25 cellular contexts compared by ENCODE assay signal in the genomic region with DNA sequence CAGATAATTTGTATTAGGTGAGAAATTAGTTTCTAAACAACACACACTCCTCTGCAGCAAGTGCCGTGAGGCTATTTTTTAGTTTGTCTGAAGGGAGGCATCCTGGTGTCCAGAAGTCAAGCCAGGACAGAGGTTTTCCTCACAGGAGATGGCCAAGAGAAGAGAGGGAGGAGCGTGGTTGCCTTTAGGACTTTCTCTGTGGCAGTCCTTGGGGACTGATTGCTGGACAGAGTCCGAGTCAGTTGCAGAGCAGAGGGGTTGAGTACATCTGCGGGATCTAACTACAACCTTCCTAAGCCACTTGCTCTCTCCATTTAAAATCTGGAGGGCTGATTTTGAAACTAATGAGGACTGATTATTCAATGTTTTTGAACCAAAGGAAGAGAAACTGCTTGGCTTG. TPM values are rescaled to one million over a fixed set of nuclear protein-coding genes. Genes with fewer than 3 reads are reported as not detected.
DNase-seq lines count a peak whose midpoint lies in the region; ATAC-seq and TF ChIP-seq lines count a peak whose summit lies in the region.
"Had no signal": no experiment of that assay in that cellular context is flagged by ENCODE, and none has a peak within 500 bp of the region (broad histone marks: within the 10 kb centered on the region; RNA-seq: fewer than 3 reads in every experiment).

No MANE protein-coding gene starts in this region.

- no peak for TF ChIP-seq POLR2A in testis (IDR thresholded peaks at IDR 0.05)

- H3K4me3 Mint-ChIP-seq in WTC11 (no peak overlapping the region), Caco-2 (ENCODE audit: unreplicated experiment) (no peak overlapping the region)
- H3K4me3 Mint-ChIP-seq: activated naive CD4-positive, alpha-beta T cell treated with anti-CD3 and anti-CD28 coated beads, Interleukin-2, amount 50 U/mL, for 24 hours; CD8-positive, alpha-beta T cell; effector memory CD8-positive, alpha-beta T cell; naive thymus-derived CD4-positive, alpha-beta T cell; stimulated activated memory B cell treated with anti-CD40 and anti-IgM and Interleukin-4, amounts not matched to agents 10 μg/mL and 1 μg/mL and 100 μg/mL, for 72 hours; T-cell had no signal

- BruUV-seq in Caco-2 (replicated peaks; lab: Mats Ljungman, UMichigan): no TSS peak

- no peaks in the 10 kb centered on the region for H3K36me3 Mint-ChIP-seq in WTC11
- H3K36me3 Mint-ChIP-seq in Caco-2 (ENCODE audit: insufficient read depth, unreplicated experiment): no peaks in the 10 kb centered on the region
- H3K36me3 Mint-ChIP-seq: activated naive CD4-positive, alpha-beta T cell treated with anti-CD3 and anti-CD28 coated beads, Interleukin-2, amount 50 U/mL, for 24 hours; CD8-positive, alpha-beta T cell; naive thymus-derived CD4-positive, alpha-beta T cell; stimulated activated memory B cell treated with anti-CD40 and anti-IgM and Interleukin-4, amounts not matched to agents 10 μg/mL and 1 μg/mL and 100 μg/mL, for 72 hours; T-cell had no signal

- ATAC-seq in WTC11 (peak; percentile 48; the same call in 1 of the 2 replicates), SK-N-SH treated with all-trans-retinoic acid at 6 μM for 48 hours (no peak)
- ATAC-seq: CD8-positive, alpha-beta T cell; effector memory CD8-positive, alpha-beta T cell; naive thymus-derived CD4-positive, alpha-beta T cell; stimulated activated memory B cell treated with anti-CD40 and anti-IgM and Interleukin-4, amounts not matched to agents 10 μg/mL and 1 μg/mL and 100 μg/mL, for 72 hours; T-cell had no signal

- H3K27me3 Mint-ChIP-seq in WTC11 (ENCODE audit: low read depth): no peaks in the 10 kb centered on the region
- H3K27me3 Mint-ChIP-seq in Caco-2 (ENCODE audit: insufficient read depth, unreplicated experiment): peaks cover 6% of the 10 kb centered on the region
- H3K27me3 Mint-ChIP-seq: activated naive CD4-positive, alpha-beta T cell treated with anti-CD3 and anti-CD28 coated beads, Interleukin-2, amount 50 U/mL, for 24 hours; effector memory CD8-positive, alpha-beta T cell; naive thymus-derived CD4-positive, alpha-beta T cell; stimulated activated memory B cell treated with anti-CD40 and anti-IgM and Interleukin-4, amounts not matched to agents 10 μg/mL and 1 μg/mL and 100 μg/mL, for 72 hours; T-cell had no signal

- H3K4me3 ChIP-seq in fibroblast of mammary gland (ENCODE audit: control insufficient read depth, low read depth, low read length) (no peak overlapping the region), testis (no peak overlapping the region), Caco-2 (ENCODE audit: low read depth, low read length) (no peak overlapping the region), ascending aorta (no peak overlapping the region)
- H3K4me3 ChIP-seq: ovary, thyroid gland had no signal

- H3K27ac ChIP-seq in testis (no peak overlapping the region), ascending aorta (no peak overlapping the region)
- H3K27ac ChIP-seq: esophagus muscularis mucosa, ovary had no signal

- H3K4me1 ChIP-seq in testis (no peaks in the 10 kb centered on the region), Caco-2 (no peaks in the 10 kb centered on the region), ascending aorta (peaks cover 0 to 13% of the 10 kb centered on the region in 2 donors)
- H3K4me1 ChIP-seq: esophagus muscularis mucosa had no signal

- no peaks in the 10 kb centered on the region for H3K9me3 Mint-ChIP-seq in WTC11
- H3K9me3 Mint-ChIP-seq in Caco-2 (ENCODE audit: unreplicated experiment): no peaks in the 10 kb centered on the region
- H3K9me3 Mint-ChIP-seq: activated naive CD4-positive, alpha-beta T cell treated with anti-CD3 and anti-CD28 coated beads, Interleukin-2, amount 50 U/mL, for 24 hours; CD8-positive, alpha-beta T cell had no signal

- DNase-seq in WTC11 (ENCODE audit: low spot score) (no peak), fibroblast of mammary gland (ENCODE audit: low read depth) (peak; percentile 7), medulla oblongata (ENCODE audit: extremely low spot score) (peak; percentile 69), testis (peak; percentile 35), mucosa of gallbladder (ENCODE audit: low spot score) (no peak), Caco-2 (no peak), ascending aorta (ENCODE audit: low spot score in 2 of 2) (no peak)
- DNase-seq: CD8-positive, alpha-beta T cell; DMS53; effector memory CD8-positive, alpha-beta T cell; naive thymus-derived CD4-positive, alpha-beta T cell; NCI-H1092; NCI-H187 treated with DMSO at 0.1 percent for 48 hours; NCI-H226; NCI-H774; ovary; stimulated activated CD4-positive, alpha-beta T cell treated with anti-CD3 and anti-CD28 coated beads, Interleukin-1b, Interleukin-23, amount 100 ng/mL, for 48 hours; T-cell had no signal

- CTCF ChIA-PET in WTC11 (lab: Charles Lee): no interaction called here
- CTCF ChIA-PET in Caco-2 (lab: Charles Lee): no interaction called here

- no peak overlapping the region; the same call in 1 of the 2 replicates for H3K27ac Mint-ChIP-seq in WTC11
- H3K27ac Mint-ChIP-seq in Caco-2 (ENCODE audit: unreplicated experiment): no peak overlapping the region
- H3K27ac Mint-ChIP-seq: activated naive CD4-positive, alpha-beta T cell treated with anti-CD3 and anti-CD28 coated beads, Interleukin-2, amount 50 U/mL, for 24 hours; CD8-positive, alpha-beta T cell; effector memory CD8-positive, alpha-beta T cell; naive thymus-derived CD4-positive, alpha-beta T cell; stimulated activated memory B cell treated with anti-CD40 and anti-IgM and Interleukin-4, amounts not matched to agents 10 μg/mL and 1 μg/mL and 100 μg/mL, for 72 hours; T-cell had no signal

- H3K36me3 ChIP-seq in testis (ENCODE audit: low read depth, missing control alignments): no peaks in the 10 kb centered on the region
- H3K36me3 ChIP-seq in Caco-2 (ENCODE audit: control insufficient read depth, insufficient read depth, low read length): no peaks in the 10 kb centered on the region
- no peaks in the 10 kb centered on the region for H3K36me3 ChIP-seq in ascending aorta
- H3K36me3 ChIP-seq: esophagus muscularis mucosa, ovary, thyroid gland had no signal

- H3K9me3 ChIP-seq in testis (no peaks in the 10 kb centered on the region), Caco-2 (no peaks in the 10 kb centered on the region), ascending aorta (no peaks in the 10 kb centered on the region)
- H3K9me3 ChIP-seq: esophagus muscularis mucosa, ovary, thyroid gland had no signal

- TF ChIP-seq CTCF in WTC11 (IDR thresholded peaks at IDR 0.05): no peak
- TF ChIP-seq CTCF in fibroblast of mammary gland (conservative IDR thresholded peaks at IDR 0.05; ENCODE audit: control insufficient read depth, insufficient read depth, low read depth, low read length): no peak
- no peak for TF ChIP-seq CTCF in testis (IDR thresholded peaks at IDR 0.05)
- no peak for TF ChIP-seq CTCF in Caco-2 (IDR thresholded peaks at IDR 0.05; ENCODE audit: insufficient read depth in 1 of 2, low read depth in 1 of 2, low read length in 1 of 2, severe bottlenecking in 1 of 2, unreplicated experiment in 1 of 2)
- TF ChIP-seq CTCF in ascending aorta (IDR thresholded peaks at IDR 0.05): no peak

- H3K27me3 ChIP-seq in testis (no peaks in the 10 kb centered on the region), Caco-2 (replicated peaks; ENCODE audit: control insufficient read depth, insufficient read depth, low read length) (no peaks in the 10 kb centered on the region), ascending aorta (no peaks in the 10 kb centered on the region)
- H3K27me3 ChIP-seq: esophagus muscularis mucosa, ovary, thyroid gland had no signal

- WGBS in testis, 2 donors: 55 to 59% methylated on average over 4 of the region's 4 CpGs

- intact Hi-C loops in testis (cut with DNase I; ENCODE audit: low total_unique reads): no loop called here
- intact Hi-C loops in Caco-2 (cut with micrococcal nuclease; ENCODE audit: unreplicated experiment): no loop called here
- intact Hi-C loops in ascending aorta (cut with DNase I): no loop called here

- POLR2A ChIA-PET in WTC11 (lab: Charles Lee) (no interaction called here), Caco-2 (lab: Charles Lee) (no interaction called here)

- H3K4me1 Mint-ChIP-seq in WTC11: peaks cover 35% of the 10 kb centered on the region
- no peaks in the 10 kb centered on the region for H3K4me1 Mint-ChIP-seq in Caco-2 (ENCODE audit: low read depth, unreplicated experiment)
- H3K4me1 Mint-ChIP-seq: activated naive CD4-positive, alpha-beta T cell treated with anti-CD3 and anti-CD28 coated beads, Interleukin-2, amount 50 U/mL, for 24 hours; stimulated activated memory B cell treated with anti-CD40 and anti-IgM and Interleukin-4, amounts not matched to agents 10 μg/mL and 1 μg/mL and 100 μg/mL, for 72 hours; T-cell had no signal

TF ChIP-seq in WTC11, 78 proteins besides CTCF, POLR2A, EP300 and RAD21 (continues in another document):
- TF ChIP-seq NR2C2 (CRISPR knock-in tag; IDR thresholded peaks at IDR 0.05) (no peak), ZBTB21 (CRISPR knock-in tag; IDR thresholded peaks at IDR 0.05; ENCODE audit: borderline replicate concordance) (no peak), GABPB1 (CRISPR knock-in tag; IDR thresholded peaks at IDR 0.05) (no peak), ATF1 (CRISPR knock-in tag; IDR thresholded peaks at IDR 0.05) (no peak), SMAD4 (CRISPR knock-in tag; IDR thresholded peaks at IDR 0.05) (no peak)

TF ChIP-seq in SK-N-SH treated with all-trans-retinoic acid at 6 μM for 48 hours, 23 proteins besides CTCF, POLR2A, EP300 and RAD21 (continues in another document):
- TF ChIP-seq ZNF8 (CRISPR knock-in tag; IDR thresholded peaks at IDR 0.05) (no peak), TCF4 (CRISPR knock-in tag; IDR thresholded peaks at IDR 0.05; ENCODE audit: borderline replicate concordance) (no peak), ISL1 (CRISPR knock-in tag; IDR thresholded peaks at IDR 0.05) (no peak), TOX (CRISPR knock-in tag; IDR thresholded peaks at IDR 0.05; ENCODE audit: borderline replicate concordance) (no peak), ZFP30 (CRISPR knock-in tag; IDR thresholded peaks at IDR 0.05) (no peak)
- TF ChIP-seq, protein P1, sequence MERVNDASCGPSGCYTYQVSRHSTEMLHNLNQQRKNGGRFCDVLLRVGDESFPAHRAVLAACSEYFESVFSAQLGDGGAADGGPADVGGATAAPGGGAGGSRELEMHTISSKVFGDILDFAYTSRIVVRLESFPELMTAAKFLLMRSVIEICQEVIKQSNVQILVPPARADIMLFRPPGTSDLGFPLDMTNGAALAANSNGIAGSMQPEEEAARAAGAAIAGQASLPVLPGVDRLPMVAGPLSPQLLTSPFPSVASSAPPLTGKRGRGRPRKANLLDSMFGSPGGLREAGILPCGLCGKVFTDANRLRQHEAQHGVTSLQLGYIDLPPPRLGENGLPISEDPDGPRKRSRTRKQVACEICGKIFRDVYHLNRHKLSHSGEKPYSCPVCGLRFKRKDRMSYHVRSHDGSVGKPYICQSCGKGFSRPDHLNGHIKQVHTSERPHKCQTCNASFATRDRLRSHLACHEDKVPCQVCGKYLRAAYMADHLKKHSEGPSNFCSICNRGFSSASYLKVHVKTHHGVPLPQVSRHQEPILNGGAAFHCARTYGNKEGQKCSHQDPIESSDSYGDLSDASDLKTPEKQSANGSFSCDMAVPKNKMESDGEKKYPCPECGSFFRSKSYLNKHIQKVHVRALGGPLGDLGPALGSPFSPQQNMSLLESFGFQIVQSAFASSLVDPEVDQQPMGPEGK (CRISPR knock-in tag; IDR thresholded peaks at IDR 0.05; ENCODE audit: borderline replicate concordance): no peak

RNA-seq across cellular contexts. Expression of gene SLCO1C1, which starts 1.0 kb away (rescaled TPM):
- not detected in 3 replicates for total RNA-seq in WTC11 (2021)
- total RNA-seq in testis: 1 to 10 TPM; 1.1 to 1.4 TPM
- 2.6 TPM for polyA plus RNA-seq in testis (ENCODE audit: insufficient read depth, low read depth, low replicate concordance)
- 0.09 TPM for total RNA-seq in mucosa of gallbladder
- total RNA-seq in Caco-2 (2022): not detected in 2 replicates
- total RNA-seq in ascending aorta: not detected
- total RNA-seq: astrocyte; CD8-positive, alpha-beta T cell; glomerular endothelial cell; naive thymus-derived CD4-positive, alpha-beta T cell; ovary; T-cell had no signal
- polyA plus RNA-seq: naive thymus-derived CD4-positive, alpha-beta T cell had no signal

Comparison
In these comparisons a context has a peak if more than half of its experiments do, and no peak if none do; other contexts are left out.
1. DNase-seq: peak in fibroblast of mammary gland (single experiment), medulla oblongata (single experiment) and testis (single experiment); none in WTC11 (single experiment), mucosa of gallbladder (single experiment), Caco-2 (0 of 2) and ascending aorta (0 of 2).